8 cellular contexts compared by ENCODE assay signal in the genomic region with DNA sequence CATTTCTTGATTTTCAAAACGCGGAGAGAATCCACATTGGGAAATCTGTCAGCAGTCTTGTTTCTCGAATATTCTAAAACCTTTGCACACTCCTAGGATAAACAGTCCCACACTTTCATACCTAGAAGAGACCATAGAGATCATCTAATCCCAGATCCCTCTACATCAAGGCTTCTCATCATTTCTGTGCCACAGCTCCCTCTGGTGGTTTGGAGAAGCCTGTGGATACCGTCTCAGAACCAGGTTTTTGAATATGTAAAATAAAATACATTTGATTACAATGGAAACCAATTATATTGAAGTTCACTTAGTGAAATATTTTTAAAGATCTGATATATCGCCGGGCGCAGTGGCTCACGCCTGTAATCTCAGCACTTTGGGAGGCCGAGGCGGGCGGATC.
DNase-seq lines count a peak whose midpoint lies in the region; ATAC-seq, FAIRE-seq and TF ChIP-seq lines count a peak whose summit lies in the region.

No MANE protein-coding gene starts in this region.

- FAIRE-seq in keratinocyte (lab: Jason Lieb, UNC), result peak; percentile 17

- no peak for ATAC-seq in GM19397 (IDR thresholded peaks at IDR 0.05; ENCODE audit: unreplicated experiment)
- no peak for ATAC-seq in HG03342 (IDR thresholded peaks at IDR 0.05; ENCODE audit: unreplicated experiment)

- peaks cover 2% of the 10 kb centered on the region for H3K9me3 Mint-ChIP-seq in activated CD4-positive, alpha-beta memory T cell treated with anti-CD3 and anti-CD28 coated beads for 36 hours

- dilution Hi-C loops in keratinocyte (cut with MboI; ENCODE audit: extremely low pct_ligation_motif_present, low sequenced_read_pairs), result no loop called here

- no peaks in the 10 kb centered on the region for H3K4me1 ChIP-seq in HEK293 (ENCODE audit: control insufficient read depth, insufficient read depth, low read length)
- H3K4me1 ChIP-seq in keratinocyte (ENCODE audit: control insufficient read depth, extremely low read depth, insufficient read depth, low read length), result no peaks in the 10 kb centered on the region
- no peaks in the 10 kb centered on the region for H3K4me1 ChIP-seq in stomach

- no peaks in the 10 kb centered on the region; the same call in 1 of the 2 replicates for H3K9me3 ChIP-seq in HEK293 (ENCODE audit: control insufficient read depth, insufficient read depth, low read depth, low read length)
- no peaks in the 10 kb centered on the region for H3K9me3 ChIP-seq in keratinocyte (ENCODE audit: control insufficient read depth, low read depth, low read length)
- H3K9me3 ChIP-seq in stomach, result peaks cover 0 to 2% (median under 1%) of the 10 kb centered on the region in 4 donors

- H3K4me3 Mint-ChIP-seq in activated CD4-positive, alpha-beta memory T cell treated with anti-CD3 and anti-CD28 coated beads for 36 hours, result no peak overlapping the region

- no peaks in the 10 kb centered on the region for H3K4me1 Mint-ChIP-seq in activated CD4-positive, alpha-beta memory T cell treated with anti-CD3 and anti-CD28 coated beads for 36 hours (ENCODE audit: low read depth)

- H3K27me3 ChIP-seq in keratinocyte (ENCODE audit: control insufficient read depth, extremely low read depth, insufficient read depth, low read length) (no peaks in the 10 kb centered on the region), stomach (no peaks in the 10 kb centered on the region)

- CTCF ChIA-PET in HEK293 (lab: Yijun Ruan, JAX), result interaction anchor here (0.6 to 4.2 kb wide), 11 partner anchors 9 to 586 kb away, joined by 3 to 38 read pairs (median 3); no protein-coding TSS in a partner anchor
- CTCF ChIA-PET in activated CD4-positive, alpha-beta memory T cell treated with anti-CD3 and anti-CD28 coated beads for 36 hours (lab: Charles Lee), result interaction anchor here (0.8 to 1.7 kb wide), 2 partner anchors 15 to 458 kb away, joined by 3 to 6 read pairs; no protein-coding TSS in a partner anchor

- WGBS in stomach, 5 donors, result 95 to 97% (median 96%) methylated on average over 11 of the region's 11 CpGs

- POLR2A ChIA-PET in HEK293 (lab: Yijun Ruan, JAX), result no interaction called here
- POLR2A ChIA-PET in activated CD4-positive, alpha-beta memory T cell treated with anti-CD3 and anti-CD28 coated beads for 36 hours (lab: Charles Lee), result no interaction called here

- no peak overlapping the region for H2AFZ ChIP-seq in keratinocyte (ENCODE audit: control insufficient read depth, low read length)

- no peak overlapping the region for H3K27ac ChIP-seq in HEK293 (ENCODE audit: extremely low read depth, low read depth, low read length)
- H3K27ac ChIP-seq in keratinocyte (ENCODE audit: control insufficient read depth, insufficient read depth, low read length), result no peak overlapping the region
- H3K27ac ChIP-seq in stomach, result no peak overlapping the region

- intact Hi-C loops in activated CD4-positive, alpha-beta memory T cell treated with anti-CD3 and anti-CD28 coated beads for 36 hours (cut with micrococcal nuclease), result no loop called here
- intact Hi-C loops in stomach (cut with DNase I; ENCODE audit: low total_unique reads), result no loop called here

- no peaks in the 10 kb centered on the region for H3K36me3 ChIP-seq in HEK293 (ENCODE audit: control insufficient read depth in 2 of 2, insufficient read depth in 1 of 2, low read length in 2 of 2)
- H3K36me3 ChIP-seq in keratinocyte (ENCODE audit: control insufficient read depth in 2 of 2, extremely low read depth in 1 of 2, insufficient read depth in 2 of 2, low read length in 2 of 2), result no peaks in the 10 kb centered on the region
- H3K36me3 ChIP-seq in stomach, result peaks cover 0 to 38% (median 12%) of the 10 kb centered on the region in 4 donors

- H3K79me2 ChIP-seq in keratinocyte (ENCODE audit: control insufficient read depth, insufficient read depth, low read length), result no peaks in the 10 kb centered on the region

- H3K9me1 ChIP-seq in keratinocyte (ENCODE audit: control insufficient read depth, extremely low read depth, insufficient read depth, low read length), result no peaks in the 10 kb centered on the region

- no peak for TF ChIP-seq CTCF in HEK293 (tag by site-specific recombination; IDR thresholded peaks at IDR 0.05)
- TF ChIP-seq CTCF in keratinocyte (optimal IDR thresholded peaks at IDR 0.05 in 1 of 3, IDR thresholded peaks at IDR 0.05 in 1 of 3, conservative IDR thresholded peaks at IDR 0.05 in 1 of 3; ENCODE audit: extremely low read depth in 1 of 3, insufficient read depth in 2 of 3, low read length in 3 of 3), result peak; percentile 54 to 65 (median 56)
- TF ChIP-seq CTCF in stomach (IDR thresholded peaks at IDR 0.05), result peak in 3 of 7 experiments; percentile 25 to 43 (median 29)

- TF ChIP-seq POLR2A in stomach (IDR thresholded peaks at IDR 0.05), result no peak

- TF ChIP-seq EP300 in stomach (IDR thresholded peaks at IDR 0.05), result no peak

- no peaks in the 10 kb centered on the region for H4K20me1 ChIP-seq in keratinocyte (ENCODE audit: control insufficient read depth, extremely low read depth, insufficient read depth, low read length)

- DNase-seq in CMK (ENCODE audit: low read depth) (peak; percentile 2), keratinocyte (ENCODE audit: low read depth, low spot score) (no peak), T-helper 9 cell (no peak), stomach (no peak)
- peak; percentile 24 for DNase-seq in activated CD4-positive, alpha-beta memory T cell treated with anti-CD3 and anti-CD28 coated beads for 36 hours

- H3K36me3 Mint-ChIP-seq in activated CD4-positive, alpha-beta memory T cell treated with anti-CD3 and anti-CD28 coated beads for 36 hours, result no peaks in the 10 kb centered on the region

- no peak overlapping the region for H3K9ac ChIP-seq in keratinocyte (ENCODE audit: control insufficient read depth, extremely low read depth, insufficient read depth, low read length)

- no peak overlapping the region for H3K4me2 ChIP-seq in keratinocyte (ENCODE audit: control insufficient read depth, extremely low read depth, insufficient read depth, low read depth, low read length)

- no peak overlapping the region for H3K27ac Mint-ChIP-seq in activated CD4-positive, alpha-beta memory T cell treated with anti-CD3 and anti-CD28 coated beads for 36 hours

- H3K4me3 ChIP-seq in HEK293 (ENCODE audit: low read depth, low read length) (no peak overlapping the region), keratinocyte (ENCODE audit: control insufficient read depth in 2 of 3, extremely low read depth in 1 of 3, insufficient read depth in 2 of 3, low read depth in 1 of 3, low read length in 3 of 3) (no peak overlapping the region), stomach (no peak overlapping the region)

- H3K27me3 Mint-ChIP-seq in activated CD4-positive, alpha-beta memory T cell treated with anti-CD3 and anti-CD28 coated beads for 36 hours, result peaks cover 5% of the 10 kb centered on the region

TF ChIP-seq in HEK293, 187 proteins besides CTCF, POLR2A, EP300 and RAD21:
- TF ChIP-seq ZNF133 (tag by site-specific recombination; IDR thresholded peaks at IDR 0.05), result no peak
- TF ChIP-seq, protein P1, sequence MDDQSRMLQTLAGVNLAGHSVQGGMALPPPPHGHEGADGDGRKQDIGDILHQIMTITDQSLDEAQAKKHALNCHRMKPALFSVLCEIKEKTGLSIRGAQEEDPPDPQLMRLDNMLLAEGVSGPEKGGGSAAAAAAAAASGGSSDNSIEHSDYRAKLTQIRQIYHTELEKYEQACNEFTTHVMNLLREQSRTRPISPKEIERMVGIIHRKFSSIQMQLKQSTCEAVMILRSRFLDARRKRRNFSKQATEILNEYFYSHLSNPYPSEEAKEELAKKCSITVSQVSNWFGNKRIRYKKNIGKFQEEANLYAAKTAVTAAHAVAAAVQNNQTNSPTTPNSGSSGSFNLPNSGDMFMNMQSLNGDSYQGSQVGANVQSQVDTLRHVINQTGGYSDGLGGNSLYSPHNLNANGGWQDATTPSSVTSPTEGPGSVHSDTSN (CRISPR knock-in tag; IDR thresholded peaks at IDR 0.05), result no peak
- TF ChIP-seq ZNF768 (tag by site-specific recombination; IDR thresholded peaks at IDR 0.05), result no peak
- TF ChIP-seq ZNF174 (tag by site-specific recombination; IDR thresholded peaks at IDR 0.05), result no peak
- 0 out of 2 replicates have a peak, but pooled peaks have one; percentile 53 for TF ChIP-seq ZNF2 (tag by site-specific recombination; IDR thresholded peaks at IDR 0.05)
- TF ChIP-seq MZF1 (tag by site-specific recombination; IDR thresholded peaks at IDR 0.05; ENCODE audit: borderline replicate concordance), result 0 out of 2 replicates have a peak, but pooled peaks have one; percentile 13
- TF ChIP-seq ZNF558 (tag by site-specific recombination; IDR thresholded peaks at IDR 0.05), result no peak

Comparison
In these comparisons a context has a peak if more than half of its experiments do, and no peak if none do; other contexts are left out.
1. DNase-seq: peak in CMK (single experiment) and activated CD4-positive, alpha-beta memory T cell treated with anti-CD3 and anti-CD28 coated beads for 36 hours (single experiment); none in keratinocyte (single experiment), T-helper 9 cell (single experiment) and stomach (single experiment).